1 cellular context compared by ENCODE assay signal in the genomic region with DNA sequence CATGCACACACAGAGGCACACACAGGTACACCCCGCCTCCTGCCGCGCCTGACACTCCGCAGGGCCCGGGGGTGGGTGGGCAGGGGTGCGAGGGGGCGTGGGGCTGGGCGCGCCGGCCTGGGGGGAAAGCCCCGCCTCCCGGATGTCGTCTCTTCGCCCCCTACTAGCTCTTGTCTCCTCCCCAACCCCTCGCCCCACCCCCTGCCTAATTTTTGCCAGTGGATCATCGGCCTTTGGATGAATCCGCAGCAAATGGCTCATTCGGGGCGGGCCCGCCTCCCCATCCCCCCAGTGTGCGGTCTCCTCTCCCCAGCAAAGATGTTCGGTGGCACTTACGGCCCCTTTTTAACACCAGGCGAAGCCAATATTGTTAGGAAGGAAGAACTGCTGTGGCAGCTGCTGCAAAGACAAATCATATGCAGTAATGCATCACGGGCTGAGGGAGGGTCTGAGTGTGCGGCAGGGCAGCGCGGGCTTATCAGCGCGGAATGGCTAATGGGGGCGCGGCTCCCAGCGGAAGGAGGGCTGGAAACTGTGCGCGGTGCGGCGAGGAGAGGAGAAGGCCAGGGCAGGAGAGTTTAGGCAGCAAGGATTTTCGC.
TF ChIP-seq lines count a peak whose summit lies in the region.

No MANE protein-coding gene starts in this region.

TF ChIP-seq in SK-N-SH treated with all-trans-retinoic acid at 6 μM for 48 hours, 23 proteins besides CTCF, POLR2A, EP300 and RAD21 (continued from another document):
- TF ChIP-seq, protein P1, sequence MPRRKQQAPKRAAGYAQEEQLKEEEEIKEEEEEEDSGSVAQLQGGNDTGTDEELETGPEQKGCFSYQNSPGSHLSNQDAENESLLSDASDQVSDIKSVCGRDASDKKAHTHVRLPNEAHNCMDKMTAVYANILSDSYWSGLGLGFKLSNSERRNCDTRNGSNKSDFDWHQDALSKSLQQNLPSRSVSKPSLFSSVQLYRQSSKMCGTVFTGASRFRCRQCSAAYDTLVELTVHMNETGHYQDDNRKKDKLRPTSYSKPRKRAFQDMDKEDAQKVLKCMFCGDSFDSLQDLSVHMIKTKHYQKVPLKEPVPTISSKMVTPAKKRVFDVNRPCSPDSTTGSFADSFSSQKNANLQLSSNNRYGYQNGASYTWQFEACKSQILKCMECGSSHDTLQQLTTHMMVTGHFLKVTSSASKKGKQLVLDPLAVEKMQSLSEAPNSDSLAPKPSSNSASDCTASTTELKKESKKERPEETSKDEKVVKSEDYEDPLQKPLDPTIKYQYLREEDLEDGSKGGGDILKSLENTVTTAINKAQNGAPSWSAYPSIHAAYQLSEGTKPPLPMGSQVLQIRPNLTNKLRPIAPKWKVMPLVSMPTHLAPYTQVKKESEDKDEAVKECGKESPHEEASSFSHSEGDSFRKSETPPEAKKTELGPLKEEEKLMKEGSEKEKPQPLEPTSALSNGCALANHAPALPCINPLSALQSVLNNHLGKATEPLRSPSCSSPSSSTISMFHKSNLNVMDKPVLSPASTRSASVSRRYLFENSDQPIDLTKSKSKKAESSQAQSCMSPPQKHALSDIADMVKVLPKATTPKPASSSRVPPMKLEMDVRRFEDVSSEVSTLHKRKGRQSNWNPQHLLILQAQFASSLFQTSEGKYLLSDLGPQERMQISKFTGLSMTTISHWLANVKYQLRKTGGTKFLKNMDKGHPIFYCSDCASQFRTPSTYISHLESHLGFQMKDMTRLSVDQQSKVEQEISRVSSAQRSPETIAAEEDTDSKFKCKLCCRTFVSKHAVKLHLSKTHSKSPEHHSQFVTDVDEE (CRISPR knock-in tag; IDR thresholded peaks at IDR 0.05) = no peak
